ENCODE assay signal across 21 cellular contexts in the genomic region with DNA sequence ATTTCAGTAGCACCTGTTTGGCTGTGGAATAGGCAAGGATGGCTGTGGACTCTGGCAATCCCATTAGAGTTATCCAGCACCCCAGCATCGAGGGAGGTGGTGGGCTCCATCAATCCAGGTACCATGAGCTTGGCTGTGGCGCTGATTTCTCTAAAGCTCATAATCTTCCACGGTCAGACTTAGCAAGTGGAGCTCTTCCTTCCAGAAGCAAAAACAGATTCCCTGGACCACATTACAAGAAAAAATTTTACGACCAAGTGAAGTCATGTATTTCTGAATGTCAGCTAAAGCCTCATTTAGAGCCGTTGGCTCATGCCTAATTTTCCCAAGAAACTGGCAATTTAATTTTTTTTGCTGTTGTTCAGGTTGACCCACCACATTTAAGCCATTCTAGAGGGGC.
DNase-seq lines count a peak whose midpoint lies in the region; ATAC-seq and TF ChIP-seq lines count a peak whose summit lies in the region.
"Had no signal": no experiment of that assay in that cellular context is flagged by ENCODE, and none has a peak within 500 bp of the region (broad histone marks: within the 10 kb centered on the region; RNA-seq: fewer than 3 reads in every experiment).

No MANE protein-coding gene starts in this region.

- H2BK120ac ChIP-seq in mesendoderm (ENCODE audit: low read depth, low read length), result no peak overlapping the region

- CTCF ChIA-PET in CD4-positive, alpha-beta memory T cell (lab: Charles Lee; ENCODE audit: partially characterized antibody), result interaction anchor here (1.1 to 16.9 kb wide), 2 partner anchors 9 to 16 kb away, joined by 4 to 308 read pairs; no protein-coding TSS in a partner anchor
- CTCF ChIA-PET in MCF 10A (lab: Yijun Ruan, JAX), result no interaction called here

- no peaks in the 10 kb centered on the region for H3K27me3 ChIP-seq in CD4-positive, alpha-beta memory T cell (ENCODE audit: insufficient read depth, low read length)
- no peaks in the 10 kb centered on the region for H3K27me3 ChIP-seq in mesendoderm (ENCODE audit: insufficient read depth, low read length, poor library complexity)
- H3K27me3 ChIP-seq: BE2C had no signal

- H3K4me3 Mint-ChIP-seq in CD4-positive, alpha-beta memory T cell, result peak overlapping the region in 7 of 8 donors; percentile 18 to 88 (median 24)
- H3K4me3 Mint-ChIP-seq in natural killer cell (no peak overlapping the region), MCF 10A (ENCODE audit: unreplicated experiment) (no peak overlapping the region)

- WGBS in mesendoderm (ENCODE audit: extremely low coverage, insufficient coverage, low lambda C conversion rate), result no CpG with 5 or more reads among the region's 5 CpGs

- peaks cover 98% of the 10 kb centered on the region for H3K4me1 ChIP-seq in CD4-positive, alpha-beta memory T cell (ENCODE audit: insufficient read depth, low read length)
- peaks cover 5% of the 10 kb centered on the region for H3K4me1 ChIP-seq in mesendoderm (ENCODE audit: control insufficient read depth, low read depth, low read length)
- H3K4me1 ChIP-seq: BE2C had no signal

- BruUV-seq in MCF 10A (replicated peaks; lab: Mats Ljungman, UMichigan), result no TSS peak

- ATAC-seq in natural killer cell, result no peak
- ATAC-seq in esophagus mucosa, result no peak
- ATAC-seq: HCT116, PC-3, SK-N-SH treated with all-trans-retinoic acid at 6 μM for 48 hours had no signal

- no peak overlapping the region for H3K23ac ChIP-seq in mesendoderm (ENCODE audit: low read length)

- H3K27ac Mint-ChIP-seq in CD4-positive, alpha-beta memory T cell, result peak overlapping the region; percentile 91 to 100 (median 99)
- peak overlapping the region; percentile 92 to 94 for H3K27ac Mint-ChIP-seq in natural killer cell
- no peak overlapping the region for H3K27ac Mint-ChIP-seq in MCF 10A (ENCODE audit: low read depth, unreplicated experiment)

- H3K27me3 Mint-ChIP-seq in CD4-positive, alpha-beta memory T cell, result no peaks in the 10 kb centered on the region
- H3K27me3 Mint-ChIP-seq in natural killer cell (ENCODE audit: low read depth in 2 of 2), result no peaks in the 10 kb centered on the region
- peaks cover 25% of the 10 kb centered on the region for H3K27me3 Mint-ChIP-seq in MCF 10A (ENCODE audit: insufficient read depth, unreplicated experiment)

- peaks cover 0 to 2% (median 0%) of the 10 kb centered on the region in 8 donors for H3K9me3 Mint-ChIP-seq in CD4-positive, alpha-beta memory T cell
- H3K9me3 Mint-ChIP-seq in natural killer cell, result no peaks in the 10 kb centered on the region
- no peaks in the 10 kb centered on the region for H3K9me3 Mint-ChIP-seq in MCF 10A (ENCODE audit: unreplicated experiment)

- peak overlapping the region; percentile 93 for H3K27ac ChIP-seq in CD4-positive, alpha-beta memory T cell (ENCODE audit: low read depth, low read length)
- H3K27ac ChIP-seq in caudate nucleus (ENCODE audit: low read depth, low read length) (peak overlapping the region; percentile 26), mesendoderm (ENCODE audit: low read depth, low read length) (no peak overlapping the region)
- H3K27ac ChIP-seq: 22Rv1 had no signal

- H3K79me2 ChIP-seq in mesendoderm (ENCODE audit: control insufficient read depth, insufficient read depth, low read length), result no peaks in the 10 kb centered on the region

- H4K5ac ChIP-seq in mesendoderm (ENCODE audit: low read length), result no peak overlapping the region

- H3K56ac ChIP-seq in mesendoderm (ENCODE audit: low read length), result no peak overlapping the region

- no peak overlapping the region for H4K8ac ChIP-seq in mesendoderm (ENCODE audit: low read depth, low read length)

- DNase-seq in NCI-H82 (lab: John Stamatoyannopoulos, UW) (peak; percentile 3), NCI-H82 treated with DMSO at 0.1 percent for 48 hours (lab: John Stamatoyannopoulos, UW; ENCODE audit: unreplicated experiment) (no peak), caudate nucleus (lab: John Stamatoyannopoulos, UW) (no peak), natural killer cell (no peak), MCF 10A (ENCODE audit: unreplicated experiment) (no peak), mesendoderm (no peak)
- no peak for DNase-seq in CD4-positive, alpha-beta memory T cell
- DNase-seq: BE2C, GOT3, MV-4-11, NCI-H1417, NCI-H187, NCI-H2107, NCI-H510A, PC-3, RPMI8226, SHP77 treated with DMSO at 0.1 percent for 48 hours had no signal

- no peak overlapping the region for H2BK15ac ChIP-seq in mesendoderm (replicated peaks; ENCODE audit: low read depth)

- H2AK5ac ChIP-seq in mesendoderm (ENCODE audit: low read length), result no peak overlapping the region

- POLR2A ChIA-PET in CD4-positive, alpha-beta memory T cell (lab: Charles Lee; ENCODE audit: partially characterized antibody), result interaction anchor here (0.7 to 19.5 kb wide), 4 partner anchors 7 to 255 kb away, joined by 3 to 1422 read pairs (median 50); no protein-coding TSS in a partner anchor
- POLR2A ChIA-PET in MCF 10A (lab: Yijun Ruan, JAX), result interaction anchor here (0.9 kb wide), 1 partner anchor 15 kb away, joined by 3 read pairs; no protein-coding TSS in a partner anchor

- TF ChIP-seq CTCF in natural killer cell (IDR thresholded peaks at IDR 0.05) (no peak), MCF 10A (IDR thresholded peaks at IDR 0.05; ENCODE audit: unreplicated experiment) (no peak)

- no peak overlapping the region for H3K4me3 ChIP-seq in CD4-positive, alpha-beta memory T cell (ENCODE audit: low read length in 2 of 2)
- H3K4me3 ChIP-seq in mesendoderm (ENCODE audit: low read length), result no peak overlapping the region

- no peaks in the 10 kb centered on the region for H3K79me1 ChIP-seq in mesendoderm (ENCODE audit: low read length)

- H3K4me1 Mint-ChIP-seq in CD4-positive, alpha-beta memory T cell, result peaks cover 84 to 98% (median 93%) of the 10 kb centered on the region in 4 donors
- H3K4me1 Mint-ChIP-seq in natural killer cell (peaks cover 73 to 79% of the 10 kb centered on the region in 2 donors), MCF 10A (ENCODE audit: insufficient read depth, unreplicated experiment) (no peaks in the 10 kb centered on the region)

- no peak overlapping the region for H3K4me2 ChIP-seq in mesendoderm (ENCODE audit: low read length)

- no peaks in the 10 kb centered on the region for H3K36me3 ChIP-seq in CD4-positive, alpha-beta memory T cell (ENCODE audit: insufficient read depth, low read length)
- H3K36me3 ChIP-seq in mesendoderm (ENCODE audit: control insufficient read depth, insufficient read depth, low read length), result no peaks in the 10 kb centered on the region
- H3K36me3 ChIP-seq: BE2C had no signal

- intact Hi-C loops in CD4-positive, alpha-beta memory T cell (cut with micrococcal nuclease), result no loop called here
- intact Hi-C loops in natural killer cell (cut with micrococcal nuclease), result no loop called here
- intact Hi-C loops in MCF 10A (cut with micrococcal nuclease), result no loop called here

- H2BK5ac ChIP-seq in mesendoderm (ENCODE audit: low read length), result no peak overlapping the region

- no peaks in the 10 kb centered on the region for H3K9me3 ChIP-seq in CD4-positive, alpha-beta memory T cell (ENCODE audit: control insufficient read depth in 1 of 2, low read length in 2 of 2)
- H3K9me3 ChIP-seq: BE2C had no signal

- no peak overlapping the region for H3K9ac ChIP-seq in mesendoderm (ENCODE audit: low read length)

- H3K4ac ChIP-seq in mesendoderm (ENCODE audit: low read depth, low read length), result no peak overlapping the region

- no peak overlapping the region for H3K18ac ChIP-seq in mesendoderm (ENCODE audit: low read length)

- H3K36me3 Mint-ChIP-seq in CD4-positive, alpha-beta memory T cell, result no peaks in the 10 kb centered on the region
- H3K36me3 Mint-ChIP-seq in natural killer cell (no peaks in the 10 kb centered on the region), MCF 10A (ENCODE audit: insufficient read depth, unreplicated experiment) (no peaks in the 10 kb centered on the region)

Comparison
In these comparisons a context has a peak if more than half of its experiments do, and no peak if none do; other contexts are left out.
1. H3K4me3 Mint-ChIP-seq: peak in CD4-positive, alpha-beta memory T cell (7 of 8); none in natural killer cell (single experiment) and MCF 10A (single experiment).